ENCODE assay signal across 1 cellular context in the genomic region with DNA sequence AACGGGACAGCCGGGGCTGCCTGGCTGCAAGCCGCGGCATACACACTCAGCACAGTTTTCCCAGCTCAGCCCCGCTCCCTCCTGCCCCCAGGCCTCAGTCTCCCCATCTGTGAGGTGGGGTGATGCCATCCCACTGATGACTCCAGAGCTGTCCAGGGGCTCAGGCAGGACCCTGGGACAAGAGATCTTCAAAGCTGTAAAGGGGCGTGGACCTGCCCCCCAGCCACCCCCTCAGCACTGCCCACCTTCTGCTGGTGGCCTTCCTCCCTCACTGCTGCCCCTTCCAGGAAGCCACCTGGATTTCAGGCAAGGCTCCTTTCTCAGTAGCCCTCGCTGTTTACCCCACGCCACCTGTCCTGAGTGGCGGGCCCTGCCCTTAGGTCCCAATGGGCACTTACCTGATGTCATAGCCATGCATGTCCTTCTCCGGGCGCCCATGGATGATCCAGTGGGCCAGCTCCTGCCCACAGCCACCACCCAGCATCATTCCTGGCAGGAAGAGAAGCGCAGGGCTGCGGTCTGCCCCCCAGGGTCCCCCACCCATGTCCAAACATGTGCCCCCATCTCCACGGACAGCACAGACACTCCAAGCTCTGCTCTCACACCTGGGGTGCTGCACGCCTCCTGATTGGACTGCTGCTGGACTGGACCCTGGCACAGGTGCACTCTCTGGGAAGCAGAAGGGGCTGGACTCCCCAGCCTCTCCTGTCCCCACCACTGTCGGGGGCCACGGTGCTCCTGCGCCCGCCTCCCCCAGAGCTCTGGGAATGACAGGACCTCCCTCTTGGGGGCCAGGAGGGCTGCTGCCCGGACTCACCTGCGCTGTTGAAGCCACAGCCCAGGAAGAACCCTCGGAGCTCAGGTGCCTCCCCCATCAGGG.
TF ChIP-seq lines count a peak whose summit lies in the region.

No MANE protein-coding gene starts in this region.

TF ChIP-seq in HepG2, 621 proteins besides CTCF, POLR2A, EP300 and RAD21:
- TF ChIP-seq ZNF629 (CRISPR knock-in tag; conservative IDR thresholded peaks at IDR 0.05): peak; percentile 76
- TF ChIP-seq REL (CRISPR knock-in tag; conservative IDR thresholded peaks at IDR 0.05): 0 out of 2 replicates have a peak, but pooled peaks have one; percentile 48
- peak; percentile 46 for TF ChIP-seq AGO2 (optimal IDR thresholded peaks at IDR 0.05; ENCODE audit: low read depth, low read length)
- TF ChIP-seq, protein P1, sequence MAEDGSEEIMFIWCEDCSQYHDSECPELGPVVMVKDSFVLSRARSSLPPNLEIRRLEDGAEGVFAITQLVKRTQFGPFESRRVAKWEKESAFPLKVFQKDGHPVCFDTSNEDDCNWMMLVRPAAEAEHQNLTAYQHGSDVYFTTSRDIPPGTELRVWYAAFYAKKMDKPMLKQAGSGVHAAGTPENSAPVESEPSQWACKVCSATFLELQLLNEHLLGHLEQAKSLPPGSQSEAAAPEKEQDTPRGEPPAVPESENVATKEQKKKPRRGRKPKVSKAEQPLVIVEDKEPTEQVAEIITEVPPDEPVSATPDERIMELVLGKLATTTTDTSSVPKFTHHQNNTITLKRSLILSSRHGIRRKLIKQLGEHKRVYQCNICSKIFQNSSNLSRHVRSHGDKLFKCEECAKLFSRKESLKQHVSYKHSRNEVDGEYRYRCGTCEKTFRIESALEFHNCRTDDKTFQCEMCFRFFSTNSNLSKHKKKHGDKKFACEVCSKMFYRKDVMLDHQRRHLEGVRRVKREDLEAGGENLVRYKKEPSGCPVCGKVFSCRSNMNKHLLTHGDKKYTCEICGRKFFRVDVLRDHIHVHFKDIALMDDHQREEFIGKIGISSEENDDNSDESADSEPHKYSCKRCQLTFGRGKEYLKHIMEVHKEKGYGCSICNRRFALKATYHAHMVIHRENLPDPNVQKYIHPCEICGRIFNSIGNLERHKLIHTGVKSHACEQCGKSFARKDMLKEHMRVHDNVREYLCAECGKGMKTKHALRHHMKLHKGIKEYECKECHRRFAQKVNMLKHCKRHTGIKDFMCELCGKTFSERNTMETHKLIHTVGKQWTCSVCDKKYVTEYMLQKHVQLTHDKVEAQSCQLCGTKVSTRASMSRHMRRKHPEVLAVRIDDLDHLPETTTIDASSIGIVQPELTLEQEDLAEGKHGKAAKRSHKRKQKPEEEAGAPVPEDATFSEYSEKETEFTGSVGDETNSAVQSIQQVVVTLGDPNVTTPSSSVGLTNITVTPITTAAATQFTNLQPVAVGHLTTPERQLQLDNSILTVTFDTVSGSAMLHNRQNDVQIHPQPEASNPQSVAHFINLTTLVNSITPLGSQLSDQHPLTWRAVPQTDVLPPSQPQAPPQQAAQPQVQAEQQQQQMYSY (CRISPR knock-in tag; IDR thresholded peaks at IDR 0.05): no peak
- TF ChIP-seq KDM2A (CRISPR knock-in tag; IDR thresholded peaks at IDR 0.05; ENCODE audit: borderline replicate concordance, low read depth): no peak
- TF ChIP-seq TBX2 (CRISPR knock-in tag; IDR thresholded peaks at IDR 0.05; ENCODE audit: borderline replicate concordance): 0 out of 2 replicates have a peak, but pooled peaks have one; percentile 15
- TF ChIP-seq RXRB (CRISPR knock-in tag; IDR thresholded peaks at IDR 0.05; ENCODE audit: borderline replicate concordance): no peak
- TF ChIP-seq, protein P2, sequence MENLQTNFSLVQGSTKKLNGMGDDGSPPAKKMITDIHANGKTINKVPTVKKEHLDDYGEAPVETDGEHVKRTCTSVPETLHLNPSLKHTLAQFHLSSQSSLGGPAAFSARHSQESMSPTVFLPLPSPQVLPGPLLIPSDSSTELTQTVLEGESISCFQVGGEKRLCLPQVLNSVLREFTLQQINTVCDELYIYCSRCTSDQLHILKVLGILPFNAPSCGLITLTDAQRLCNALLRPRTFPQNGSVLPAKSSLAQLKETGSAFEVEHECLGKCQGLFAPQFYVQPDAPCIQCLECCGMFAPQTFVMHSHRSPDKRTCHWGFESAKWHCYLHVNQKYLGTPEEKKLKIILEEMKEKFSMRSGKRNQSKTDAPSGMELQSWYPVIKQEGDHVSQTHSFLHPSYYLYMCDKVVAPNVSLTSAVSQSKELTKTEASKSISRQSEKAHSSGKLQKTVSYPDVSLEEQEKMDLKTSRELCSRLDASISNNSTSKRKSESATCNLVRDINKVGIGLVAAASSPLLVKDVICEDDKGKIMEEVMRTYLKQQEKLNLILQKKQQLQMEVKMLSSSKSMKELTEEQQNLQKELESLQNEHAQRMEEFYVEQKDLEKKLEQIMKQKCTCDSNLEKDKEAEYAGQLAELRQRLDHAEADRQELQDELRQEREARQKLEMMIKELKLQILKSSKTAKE (CRISPR knock-in tag; IDR thresholded peaks at IDR 0.05; ENCODE audit: borderline replicate concordance): 0 out of 2 replicates have a peak, but pooled peaks have one; percentile 8
